In the genomic region with DNA sequence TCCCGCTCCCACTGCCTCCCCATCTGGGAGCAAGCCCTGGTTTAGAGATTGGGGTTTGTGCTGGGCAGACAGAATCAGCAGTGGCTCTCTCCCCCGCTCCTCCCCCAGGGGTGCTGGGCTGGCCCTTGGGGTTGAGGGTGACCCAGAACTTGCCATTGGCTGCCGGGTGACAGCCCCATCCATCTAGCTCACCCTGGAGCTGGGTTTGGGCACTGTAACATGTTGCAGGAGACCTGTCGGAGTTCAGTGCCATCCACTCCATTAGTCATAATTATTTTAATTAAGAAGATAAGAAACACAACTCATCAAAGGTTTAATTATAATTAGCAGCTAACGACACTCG, we compare ENCODE assay signal across 14 cellular contexts.
DNase-seq lines count a peak whose midpoint lies in the region; ATAC-seq and TF ChIP-seq lines count a peak whose summit lies in the region.
"Had no signal": no experiment of that assay in that cellular context is flagged by ENCODE, and none has a peak within 500 bp of the region (broad histone marks: within the 10 kb centered on the region; RNA-seq: fewer than 3 reads in every experiment).

No MANE protein-coding gene starts in this region.

- H3K9ac ChIP-seq in skeletal muscle tissue (ENCODE audit: low read depth in 1 of 3, low read length in 3 of 3): peak overlapping the region; percentile 81 to 88 (median 86)

- 74 to 76% methylated on average over 5 to 6 of the region's 6 CpGs for WGBS in body of pancreas, 2 donors
- 79 to 81% methylated on average over 6 of the region's 6 CpGs for WGBS in lung, 2 donors

- in situ Hi-C loops in GM13976 (cut with MboI; ENCODE audit: low sequenced_read_pairs, unreplicated experiment): no loop called here

- H3K27me3 ChIP-seq in body of pancreas (no peaks in the 10 kb centered on the region), lung (ENCODE audit: control insufficient read depth, insufficient read depth) (no peaks in the 10 kb centered on the region), skeletal muscle tissue (ENCODE audit: control insufficient read depth in 3 of 3, insufficient read depth in 3 of 3, low read length in 3 of 3) (no peaks in the 10 kb centered on the region)
- H3K27me3 ChIP-seq in effector memory CD4-positive, alpha-beta T cell (replicated peaks; ENCODE audit: control insufficient read depth, insufficient read depth, low read length, poor library complexity, severe bottlenecking): peaks cover 3% of the 10 kb centered on the region
- H3K27me3 ChIP-seq: colonic mucosa had no signal

- peak overlapping the region; percentile 87 to 98 (median 95) for H3K27ac ChIP-seq in body of pancreas
- peak overlapping the region; percentile 81 to 88 for H3K27ac ChIP-seq in lung (ENCODE audit: low read depth in 1 of 2, low read length in 1 of 2)
- H3K27ac ChIP-seq in skeletal muscle tissue (ENCODE audit: low read depth, low read length): peak overlapping the region; percentile 99
- H3K27ac ChIP-seq in effector memory CD4-positive, alpha-beta T cell (ENCODE audit: insufficient read depth, low read length, poor library complexity, severe bottlenecking): no peak overlapping the region
- H3K27ac ChIP-seq: colonic mucosa had no signal

- H3K4me1 ChIP-seq in body of pancreas (peaks cover 55% of the 10 kb centered on the region), lung (ENCODE audit: control insufficient read depth in 2 of 2, insufficient read depth in 2 of 2, low read length in 2 of 2) (peaks cover 8 to 9% of the 10 kb centered on the region in 2 donors), skeletal muscle tissue (ENCODE audit: control insufficient read depth in 3 of 3, insufficient read depth in 3 of 3, low read length in 3 of 3) (peaks cover 41 to 77% (median 56%) of the 10 kb centered on the region in 3 donors)
- H3K4me1 ChIP-seq in effector memory CD4-positive, alpha-beta T cell (ENCODE audit: control insufficient read depth, insufficient read depth, low read length, poor library complexity, severe bottlenecking): no peaks in the 10 kb centered on the region
- H3K4me1 ChIP-seq: colonic mucosa had no signal

- H3K4me3 ChIP-seq in body of pancreas: no peak overlapping the region
- no peak overlapping the region for H3K4me3 ChIP-seq in lung
- H3K4me3 ChIP-seq in skeletal muscle tissue (ENCODE audit: low read length in 3 of 3): peak overlapping the region in 1 of 3 donors; percentile 63
- no peak overlapping the region for H3K4me3 ChIP-seq in effector memory CD4-positive, alpha-beta T cell (ENCODE audit: insufficient read depth, low read depth, low read length, poor library complexity, severe bottlenecking)
- H3K4me3 ChIP-seq: colonic mucosa had no signal

- peak; percentile 26 for DNase-seq in GM13976 (ENCODE audit: low spot score)
- DNase-seq in body of pancreas: no peak
- DNase-seq in lung (ENCODE audit: low spot score): no peak
- no peak for DNase-seq in CD14-positive monocyte (ENCODE audit: low spot score)
- DNase-seq in effector memory CD4-positive, alpha-beta T cell: no peak
- no peak for DNase-seq in activated naive CD4-positive, alpha-beta T cell (lab: John Stamatoyannopoulos, UW)
- DNase-seq: KG1, NCI-H187 treated with DMSO at 0.1 percent for 48 hours, NCI-H526 treated with DMSO at 0.1 percent for 48 hours had no signal

- H3K9me3 Mint-ChIP-seq in CD14-positive monocyte: peaks cover 0 to 4% (median 2%) of the 10 kb centered on the region in 7 donors
- H3K9me3 Mint-ChIP-seq: activated naive CD4-positive, alpha-beta T cell treated with anti-CD3 and anti-CD28 coated beads, Interleukin-2, amount 50 U/mL, for 24 hours had no signal

- TF ChIP-seq CTCF in GM13976 (IDR thresholded peaks at IDR 0.05; ENCODE audit: borderline replicate concordance, control extremely low read depth, extremely low read depth, insufficient read depth, missing control alignments): no peak
- no peak for TF ChIP-seq CTCF in body of pancreas (IDR thresholded peaks at IDR 0.05)
- no peak for TF ChIP-seq CTCF in lung (IDR thresholded peaks at IDR 0.05; ENCODE audit: control extremely low read depth, extremely low read depth)
- no peak for TF ChIP-seq CTCF in CD14-positive monocyte (IDR thresholded peaks at IDR 0.05)

- H3K27me3 Mint-ChIP-seq in CD14-positive monocyte (ENCODE audit: low read depth in 3 of 3): peaks cover 1 to 7% (median 5%) of the 10 kb centered on the region in 3 donors

- H3K36me3 ChIP-seq in body of pancreas (replicated peaks in 1 of 2; ENCODE audit: insufficient read depth in 1 of 2, low read depth in 2 of 2) (no peaks in the 10 kb centered on the region), lung (ENCODE audit: control insufficient read depth in 2 of 2, insufficient read depth in 2 of 2, low read length in 2 of 2) (no peaks in the 10 kb centered on the region), skeletal muscle tissue (ENCODE audit: control insufficient read depth in 3 of 3, insufficient read depth in 3 of 3, low read length in 3 of 3) (no peaks in the 10 kb centered on the region)
- H3K36me3 ChIP-seq in effector memory CD4-positive, alpha-beta T cell (ENCODE audit: control insufficient read depth, insufficient read depth, low read length): no peaks in the 10 kb centered on the region
- H3K36me3 ChIP-seq: colonic mucosa had no signal

- TF ChIP-seq POLR2A in body of pancreas (IDR thresholded peaks at IDR 0.05): peak in 1 of 3 donors; percentile 7

- H3K4me1 Mint-ChIP-seq in CD14-positive monocyte: peaks cover 3% of the 10 kb centered on the region
- H3K4me1 Mint-ChIP-seq: activated naive CD4-positive, alpha-beta T cell treated with anti-CD3 and anti-CD28 coated beads, Interleukin-2, amount 50 U/mL, for 24 hours; naive thymus-derived CD4-positive, alpha-beta T cell had no signal

- H3K36me3 Mint-ChIP-seq in CD14-positive monocyte: no peaks in the 10 kb centered on the region
- H3K36me3 Mint-ChIP-seq: activated naive CD4-positive, alpha-beta T cell treated with anti-CD3 and anti-CD28 coated beads, Interleukin-2, amount 50 U/mL, for 24 hours; naive thymus-derived CD4-positive, alpha-beta T cell had no signal

- ATAC-seq in body of pancreas (no peak), lung (ENCODE audit: insufficient read depth, low FRiP score) (no peak), GM21390 (IDR thresholded peaks at IDR 0.05; ENCODE audit: unreplicated experiment) (no peak)

- intact Hi-C loops in body of pancreas (cut with DNase I): no loop called here
- intact Hi-C loops in CD14-positive monocyte (cut with micrococcal nuclease): no loop called here

- H3K4me3 Mint-ChIP-seq in CD14-positive monocyte: no peak overlapping the region
- H3K4me3 Mint-ChIP-seq: activated naive CD4-positive, alpha-beta T cell treated with anti-CD3 and anti-CD28 coated beads, Interleukin-2, amount 50 U/mL, for 24 hours; naive thymus-derived CD4-positive, alpha-beta T cell had no signal

- peak overlapping the region in 1 of 7 donors; percentile 40 for H3K27ac Mint-ChIP-seq in CD14-positive monocyte
- H3K27ac Mint-ChIP-seq: activated naive CD4-positive, alpha-beta T cell treated with anti-CD3 and anti-CD28 coated beads, Interleukin-2, amount 50 U/mL, for 24 hours; naive thymus-derived CD4-positive, alpha-beta T cell had no signal

- H3K9me3 ChIP-seq in body of pancreas (no peaks in the 10 kb centered on the region), lung (ENCODE audit: control insufficient read depth in 2 of 2, insufficient read depth in 1 of 2, low read length in 1 of 2) (no peaks in the 10 kb centered on the region), skeletal muscle tissue (ENCODE audit: control insufficient read depth in 3 of 3, low read length in 3 of 3) (no peaks in the 10 kb centered on the region)
- no peaks in the 10 kb centered on the region for H3K9me3 ChIP-seq in effector memory CD4-positive, alpha-beta T cell (ENCODE audit: control insufficient read depth, low read length)
- H3K9me3 ChIP-seq: colonic mucosa had no signal
